22 cellular contexts compared by ENCODE assay signal in the genomic region with DNA sequence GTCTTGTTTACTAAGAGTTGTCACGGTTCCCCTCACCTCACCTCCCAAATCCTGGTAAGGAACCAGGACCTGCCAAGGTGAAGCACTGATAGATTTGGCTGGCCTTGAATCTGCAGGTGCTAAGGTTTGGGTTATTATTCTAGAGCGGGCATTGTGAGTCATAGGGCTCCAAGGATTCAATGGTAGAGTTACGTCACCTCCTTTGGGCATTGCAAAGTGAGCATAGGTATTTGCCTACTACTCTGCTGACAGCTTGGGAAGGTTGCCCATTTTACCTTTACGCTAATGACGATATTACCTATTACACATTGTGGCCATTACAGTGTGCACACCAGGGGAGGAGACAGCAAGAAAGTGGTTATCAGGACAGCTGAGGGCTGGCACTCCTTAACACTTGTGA.
"Had no signal": no experiment of that assay in that cellular context is flagged by ENCODE, and none has a peak within 500 bp of the region (broad histone marks: within the 10 kb centered on the region; RNA-seq: fewer than 3 reads in every experiment).

No MANE protein-coding gene starts in this region.

- H3K36me3 Mint-ChIP-seq: activated naive CD4-positive, alpha-beta T cell treated with anti-CD3 and anti-CD28 coated beads, Interleukin-2, amount 50 U/mL, for 24 hours had no signal

- H3K4me1 ChIP-seq: uterus had no signal

- H3K9me3 Mint-ChIP-seq: activated naive CD4-positive, alpha-beta T cell treated with anti-CD3 and anti-CD28 coated beads, Interleukin-2, amount 50 U/mL, for 24 hours; activated T-cell treated with anti-CD3 and anti-CD28 coated beads, Interleukin-2, amount 50 U/mL, for 24 hours; dendritic cell treated with granulocyte-macrophage colony-stimulating factor and Interleukin-4, amounts not matched to agents 40 ng/mL and 50 ng/mL, for 4 days; endodermal cell; neural crest cell had no signal

- H3K4me3 ChIP-seq: esophagus squamous epithelium, heart left ventricle, right atrium auricular region, skin epidermis, stomach, thyroid gland, uterus had no signal

- H3K27ac ChIP-seq: esophagus squamous epithelium, heart left ventricle, parathyroid adenoma, right atrium auricular region, skin epidermis, stomach, thyroid gland had no signal

- ATAC-seq: activated CD4-positive, CD25-positive, alpha-beta regulatory T cell treated with anti-CD3 and anti-CD28 coated beads, Interleukin-2, amount 50 U/mL, for 24 hours; activated CD8-positive, alpha-beta memory T cell treated with anti-CD3 and anti-CD28 coated beads, Interleukin-2, amount 10 ng/mL, durations not matched to agents 7 days and 5 days; heart left ventricle; left ventricle myocardium superior had no signal

- H3K27me3 Mint-ChIP-seq: activated CD8-positive, alpha-beta memory T cell treated with anti-CD3 and anti-CD28 coated beads, Interleukin-2, amount 10 ng/mL, durations not matched to agents 7 days and 5 days; activated naive CD4-positive, alpha-beta T cell treated with anti-CD3 and anti-CD28 coated beads, Interleukin-2, amount 50 U/mL, for 24 hours had no signal

- H3K27me3 ChIP-seq: esophagus squamous epithelium, right atrium auricular region, stomach, thyroid gland, uterus had no signal

- H3K9me3 ChIP-seq: esophagus squamous epithelium, heart left ventricle, right atrium auricular region, stomach, thyroid gland, uterus had no signal

- H3K36me3 ChIP-seq: esophagus squamous epithelium, heart left ventricle, right atrium auricular region, stomach, thyroid gland, uterus had no signal

- H3K27ac Mint-ChIP-seq: activated CD8-positive, alpha-beta memory T cell treated with anti-CD3 and anti-CD28 coated beads, Interleukin-2, amount 10 ng/mL, durations not matched to agents 7 days and 5 days; activated naive CD4-positive, alpha-beta T cell treated with anti-CD3 and anti-CD28 coated beads, Interleukin-2, amount 50 U/mL, for 24 hours; activated T-cell treated with anti-CD3 and anti-CD28 coated beads, Interleukin-2, amount 50 U/mL, for 24 hours; dendritic cell treated with granulocyte-macrophage colony-stimulating factor and Interleukin-4, amounts not matched to agents 40 ng/mL and 50 ng/mL, for 4 days; endodermal cell had no signal

- DNase-seq: activated CD4-positive, alpha-beta T cell treated with anti-CD3 and anti-CD28 coated beads, Interleukin-2, amount 50 U/mL, for 4 hours; activated CD8-positive, alpha-beta memory T cell treated with anti-CD3 and anti-CD28 coated beads, Interleukin-2, amount 10 ng/mL, durations not matched to agents 7 days and 5 days; activated effector memory CD4-positive, alpha-beta T cell treated with Interleukin-2 at 50 U/mL for 16 hours; activated T-cell treated with anti-CD3 and anti-CD28 coated beads, Interleukin-2, amount 50 U/mL, for 24 hours; cerebellar nuclear complex; endodermal cell; esophagus squamous epithelium; foreskin fibroblast; heart left ventricle; kidney; left ventricle myocardium superior; stimulated activated CD4-positive, alpha-beta T cell treated with anti-CD3 and anti-CD28 coated beads, Interleukin-4, amount 100 ng/mL, for 4 hours; stomach; thyroid gland; uterus had no signal

- H3K4me3 Mint-ChIP-seq: activated CD8-positive, alpha-beta memory T cell treated with anti-CD3 and anti-CD28 coated beads, Interleukin-2, amount 10 ng/mL, durations not matched to agents 7 days and 5 days; activated naive CD4-positive, alpha-beta T cell treated with anti-CD3 and anti-CD28 coated beads, Interleukin-2, amount 50 U/mL, for 24 hours; activated T-cell treated with anti-CD3 and anti-CD28 coated beads, Interleukin-2, amount 50 U/mL, for 24 hours; dendritic cell treated with granulocyte-macrophage colony-stimulating factor and Interleukin-4, amounts not matched to agents 40 ng/mL and 50 ng/mL, for 4 days; endodermal cell had no signal

- H3K4me1 Mint-ChIP-seq: activated naive CD4-positive, alpha-beta T cell treated with anti-CD3 and anti-CD28 coated beads, Interleukin-2, amount 50 U/mL, for 24 hours had no signal
